ENCODE assay signal across 9 cellular contexts in genomic region chr11:75492181-75492820, GRCh38. TPM values are rescaled to one million over a fixed set of nuclear protein-coding genes. Genes with fewer than 3 reads are reported as not detected.
A peak's percentile ranks its signal among the peaks of the same experiment; 100 is the strongest.
DNase-seq lines count a peak whose midpoint lies in the region; ATAC-seq and TF ChIP-seq lines count a peak whose summit lies in the region.
"Had no signal": no experiment of that assay in that cellular context is flagged by ENCODE, and none has a peak within 500 bp of the region (broad histone marks: within the 10 kb centered on the region; RNA-seq: fewer than 3 reads in every experiment).

No MANE protein-coding gene starts in this region.

- H3K9me3 Mint-ChIP-seq in activated T-helper 17 cell treated with anti-CD3 and anti-CD28 coated beads, Interleukin-2, amount 50 U/mL, for 72 hours, result no peaks in the 10 kb centered on the region

- peak overlapping the region; percentile 91 for H3K27ac Mint-ChIP-seq in activated T-helper 17 cell treated with anti-CD3 and anti-CD28 coated beads, Interleukin-2, amount 50 U/mL, for 72 hours

- H3K27ac ChIP-seq in Peyer's patch, result peak overlapping the region in 1 of 4 donors; percentile 31
- H3K27ac ChIP-seq: cardiac muscle cell had no signal

- no peaks in the 10 kb centered on the region for H3K36me3 ChIP-seq in Peyer's patch
- H3K36me3 ChIP-seq: cardiac muscle cell had no signal

- peaks cover 4% of the 10 kb centered on the region for H3K4me1 Mint-ChIP-seq in activated T-helper 17 cell treated with anti-CD3 and anti-CD28 coated beads, Interleukin-2, amount 50 U/mL, for 72 hours

- ATAC-seq in GM21381 (IDR thresholded peaks at IDR 0.05; ENCODE audit: unreplicated experiment), result peak; percentile 65
- ATAC-seq in activated T-helper 17 cell treated with anti-CD3 and anti-CD28 coated beads, Interleukin-2, amount 50 U/mL, for 72 hours (replicated peaks), result peak; percentile 95
- ATAC-seq in omental fat pad (ENCODE audit: low FRiP score), result no peak
- no peak for ATAC-seq in HG03039 (IDR thresholded peaks at IDR 0.05; ENCODE audit: unreplicated experiment)

- no peaks in the 10 kb centered on the region for H3K27me3 ChIP-seq in Peyer's patch
- H3K27me3 ChIP-seq: cardiac muscle cell had no signal

- H3K4me1 ChIP-seq in Peyer's patch, result no peaks in the 10 kb centered on the region

- H3K9me3 ChIP-seq in Peyer's patch, result no peaks in the 10 kb centered on the region

- peaks cover 14% of the 10 kb centered on the region for H3K36me3 Mint-ChIP-seq in activated T-helper 17 cell treated with anti-CD3 and anti-CD28 coated beads, Interleukin-2, amount 50 U/mL, for 72 hours (ENCODE audit: low read depth)

- TF ChIP-seq POLR2A in Peyer's patch (IDR thresholded peaks at IDR 0.05), result no peak

- H3K4me3 Mint-ChIP-seq in activated T-helper 17 cell treated with anti-CD3 and anti-CD28 coated beads, Interleukin-2, amount 50 U/mL, for 72 hours, result peak overlapping the region; percentile 83

- TF ChIP-seq CTCF in Peyer's patch (IDR thresholded peaks at IDR 0.05) (no peak), omental fat pad (IDR thresholded peaks at IDR 0.05) (no peak)

- H3K27me3 Mint-ChIP-seq in activated T-helper 17 cell treated with anti-CD3 and anti-CD28 coated beads, Interleukin-2, amount 50 U/mL, for 72 hours, result no peaks in the 10 kb centered on the region

- no peak overlapping the region for H3K4me3 ChIP-seq in Peyer's patch
- H3K4me3 ChIP-seq: cardiac muscle cell had no signal

- DNase-seq in 8988T, result peak; percentile 59
- peak in 2 of 3 donors; percentile 59 to 74 for DNase-seq in Peyer's patch
- peak; percentile 32 to 50 (median 34) for DNase-seq in stimulated activated CD4-positive, alpha-beta T cell treated with anti-CD3 and anti-CD28 coated beads, Interleukin-12 subunit alpha, Interleukin-12 subunit beta, amount 100 ng/mL, for 48 hours (ENCODE audit: low read depth in 2 of 3, low spot score in 1 of 3)
- DNase-seq in omental fat pad (ENCODE audit: low spot score), result no peak
- DNase-seq in NCI-H345 treated with DMSO at 0.1 percent for 48 hours (lab: John Stamatoyannopoulos, UW; ENCODE audit: unreplicated experiment), result no peak

RNA-seq across cellular contexts. Expression of gene GDPD5, which starts 33.4 kb away (rescaled TPM):
- total RNA-seq in Peyer's patch (10 to 100 TPM in 3 of 4 donors, 1 to 10 TPM in 1; 2.5 to 48.9 (median 22.2) TPM), omental fat pad (10 to 100 TPM; 23.6 to 34.7 (median 31.7) TPM)
- total RNA-seq in activated T-helper 17 cell treated with anti-CD3 and anti-CD28 coated beads, Interleukin-2, amount 50 U/mL, for 72 hours, result 10 to 100 TPM; 26.8 to 54.2 TPM

RNA-seq across cellular contexts. Expression of gene KLHL35, which starts 59.3 kb away (rescaled TPM):
- total RNA-seq in Peyer's patch (1 to 10 TPM in 1 of 4 donors, not detected in 3; 1.6 TPM), omental fat pad (1 to 10 TPM in 3 of 4 donors, not detected in 1; 1.3 to 2.4 (median 1.8) TPM)
- total RNA-seq in activated T-helper 17 cell treated with anti-CD3 and anti-CD28 coated beads, Interleukin-2, amount 50 U/mL, for 72 hours, result 1 to 10 TPM in 1 of 2 donors, under 1 TPM in 1; 0.50 to 1.2 TPM

Comparison
In these comparisons a context has a peak if more than half of its experiments do, and no peak if none do; other contexts are left out.
1. DNase-seq: peak in 8988T (single experiment), Peyer's patch (2 of 3) and stimulated activated CD4-positive, alpha-beta T cell treated with anti-CD3 and anti-CD28 coated beads, Interleukin-12 subunit alpha, Interleukin-12 subunit beta, amount 100 ng/mL, for 48 hours (3 of 3); none in omental fat pad (single experiment) and NCI-H345 treated with DMSO at 0.1 percent for 48 hours (single experiment).
2. ATAC-seq: peak in GM21381 (single experiment) and activated T-helper 17 cell treated with anti-CD3 and anti-CD28 coated beads, Interleukin-2, amount 50 U/mL, for 72 hours (single experiment); none in omental fat pad (single experiment) and HG03039 (single experiment).